Comparison of ENCODE assay signal across 1 cellular context in the genomic region with DNA sequence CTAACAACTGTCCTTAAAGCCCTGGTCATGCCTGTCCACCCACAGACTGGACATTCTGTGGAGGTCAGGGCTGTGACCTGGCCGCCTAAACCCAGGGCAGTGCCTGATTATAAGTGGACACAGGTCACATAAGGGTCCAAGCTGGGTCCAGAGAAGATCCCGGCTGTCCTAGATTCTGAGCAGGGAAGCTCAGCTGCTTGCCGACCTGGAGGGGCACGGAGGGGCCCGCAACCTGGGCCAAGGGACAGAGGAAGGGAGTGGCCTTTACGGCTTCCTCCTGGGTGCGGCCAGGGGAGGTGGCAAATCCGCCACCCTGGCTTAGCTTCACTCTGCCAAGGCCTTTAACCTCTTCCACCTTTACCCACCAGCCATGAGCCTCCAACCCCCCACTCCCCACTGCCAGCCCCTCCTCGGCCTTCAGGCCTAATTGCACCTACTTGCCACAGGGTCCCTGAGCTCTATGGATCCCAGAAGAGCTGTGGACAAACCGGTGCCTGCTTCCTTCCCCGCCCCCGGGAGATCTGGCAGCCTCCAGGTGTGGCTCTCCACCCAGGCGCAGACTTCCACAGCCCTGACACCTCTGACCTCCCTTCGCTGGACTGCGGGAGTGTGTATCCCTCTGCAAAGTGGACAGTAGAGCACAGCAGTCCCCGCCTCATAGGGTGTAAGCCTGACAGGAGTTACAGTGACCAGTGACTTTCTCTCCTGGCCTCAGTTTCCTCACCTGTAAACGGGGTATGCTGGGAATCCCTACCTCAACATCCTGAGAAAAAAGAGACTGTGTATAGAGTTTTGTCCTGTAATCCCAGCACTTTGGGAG.
A peak's percentile ranks its signal among the peaks of the same experiment; 100 is the strongest.
TF ChIP-seq lines count a peak whose summit lies in the region.

No MANE protein-coding gene starts in this region.

TF ChIP-seq in K562, 482 proteins besides CTCF, POLR2A, EP300 and RAD21:
- TF ChIP-seq RBM25 (IDR thresholded peaks at IDR 0.05; ENCODE audit: low read depth, low read length, severe bottlenecking), result peak; percentile 30
- TF ChIP-seq BCOR (IDR thresholded peaks at IDR 0.05), result 0 out of 2 replicates have a peak, but pooled peaks have one; percentile 12
- peak; percentile 48 for TF ChIP-seq POLR2G (IDR thresholded peaks at IDR 0.05; ENCODE audit: low read depth, low read length)
- TF ChIP-seq NCOA4 (IDR thresholded peaks at IDR 0.05; ENCODE audit: partially characterized antibody), result no peak
- no peak for TF ChIP-seq MTA3 (IDR thresholded peaks at IDR 0.05; ENCODE audit: borderline replicate concordance)
